In the genomic region with DNA sequence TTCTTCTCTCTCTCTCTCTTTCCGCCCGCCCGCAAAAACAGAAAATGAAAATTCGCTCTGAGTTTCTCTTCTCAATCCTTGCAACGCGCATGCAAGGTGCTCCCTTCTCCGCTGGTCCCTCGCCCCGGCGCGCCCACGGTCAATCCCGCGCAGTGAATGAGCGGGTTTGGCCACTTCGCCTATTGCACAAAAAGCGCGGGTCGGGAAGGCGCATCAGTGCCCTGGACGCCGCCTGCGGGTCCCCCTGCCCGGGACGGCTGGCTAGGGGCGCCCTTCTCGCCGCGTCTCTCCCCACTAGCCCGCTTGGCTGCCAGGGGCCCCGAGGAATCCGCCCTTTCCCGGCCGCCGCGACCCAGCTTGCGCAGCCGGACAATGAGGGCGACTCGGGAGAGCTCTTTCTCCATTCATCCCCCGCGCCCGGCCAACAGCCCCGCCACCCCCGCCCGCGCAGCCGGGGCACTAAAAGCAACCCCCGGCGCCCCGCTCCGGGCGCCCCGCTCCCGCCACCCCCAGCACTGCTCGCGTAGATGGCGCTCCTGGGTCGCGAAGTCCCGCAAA, we compare ENCODE assay signal across 9 cellular contexts. TPM values are rescaled to one million over a fixed set of nuclear protein-coding genes. Genes with fewer than 3 reads are reported as not detected.
DNase-seq lines count a peak whose midpoint lies in the region; ATAC-seq and TF ChIP-seq lines count a peak whose summit lies in the region.
"Had no signal": no experiment of that assay in that cellular context is flagged by ENCODE, and none has a peak within 500 bp of the region (broad histone marks: within the 10 kb centered on the region; RNA-seq: fewer than 3 reads in every experiment).

No MANE protein-coding gene starts in this region.

- H3K27me3 ChIP-seq in right lobe of liver (peaks cover 0 to 15% of the 10 kb centered on the region in 2 donors), tibial nerve (peaks cover 0 to 60% of the 10 kb centered on the region in 2 donors)

- H3K27ac ChIP-seq in right lobe of liver: no peak overlapping the region
- H3K27ac ChIP-seq in tibial nerve: no peak overlapping the region
- H3K27ac ChIP-seq: C4-2B had no signal

- H3K36me3 ChIP-seq in right lobe of liver (no peaks in the 10 kb centered on the region), tibial nerve (no peaks in the 10 kb centered on the region)

- peak overlapping the region in 2 of 3 donors; percentile 18 to 40 for H3K4me3 ChIP-seq in right lobe of liver
- peak overlapping the region; percentile 17 to 56 (median 42) for H3K4me3 ChIP-seq in tibial nerve

- peaks cover 0 to 14% (median 0%) of the 10 kb centered on the region in 4 donors for H3K4me1 ChIP-seq in right lobe of liver
- H3K4me1 ChIP-seq in tibial nerve: peaks cover 0 to 24% (median 7%) of the 10 kb centered on the region in 4 donors

- H3K4me1 Mint-ChIP-seq in activated CD4-positive, alpha-beta T cell treated with anti-CD3 and anti-CD28 coated beads for 36 hours: peaks cover 8% of the 10 kb centered on the region
- H3K4me1 Mint-ChIP-seq in chondrocyte (ENCODE audit: low read depth): peaks cover 9% of the 10 kb centered on the region

- TF ChIP-seq CTCF in chondrocyte (IDR thresholded peaks at IDR 0.05) (no peak), right lobe of liver (IDR thresholded peaks at IDR 0.05) (no peak), tibial nerve (IDR thresholded peaks at IDR 0.05) (no peak)

- TF ChIP-seq POLR2A in right lobe of liver (IDR thresholded peaks at IDR 0.05): no peak
- TF ChIP-seq POLR2A in tibial nerve (IDR thresholded peaks at IDR 0.05): no peak

- no peak for TF ChIP-seq EP300 in tibial nerve (IDR thresholded peaks at IDR 0.05)

- CTCF ChIA-PET in activated CD4-positive, alpha-beta T cell treated with anti-CD3 and anti-CD28 coated beads for 36 hours (lab: Charles Lee): no interaction called here

- POLR2A ChIA-PET in activated CD4-positive, alpha-beta T cell treated with anti-CD3 and anti-CD28 coated beads for 36 hours (lab: Charles Lee): no interaction called here

- no peaks in the 10 kb centered on the region for H3K36me3 Mint-ChIP-seq in activated CD4-positive, alpha-beta T cell treated with anti-CD3 and anti-CD28 coated beads for 36 hours (ENCODE audit: low read depth)
- peaks cover 6% of the 10 kb centered on the region for H3K36me3 Mint-ChIP-seq in chondrocyte (ENCODE audit: low read depth)

- intact Hi-C loops in activated CD4-positive, alpha-beta T cell treated with anti-CD3 and anti-CD28 coated beads for 36 hours (cut with DNase I, micrococcal nuclease): loop anchor here in 1 of 2 experiments (5.0 kb wide), 1 partner anchor 1945 kb away; no protein-coding TSS in a partner anchor
- intact Hi-C loops in right lobe of liver (cut with DNase I): no loop called here

- 3% methylated on average over 32 of the region's 61 CpGs for WGBS in right lobe of liver (ENCODE audit: insufficient coverage, low coverage, low lambda C conversion rate, missing lambda C conversion rate)
- WGBS in tibial nerve, 2 donors: 1 to 3% methylated on average over 27 to 58 of the region's 61 CpGs

- no peaks in the 10 kb centered on the region for H3K9me3 ChIP-seq in right lobe of liver
- H3K9me3 ChIP-seq in tibial nerve: no peaks in the 10 kb centered on the region

- no peak overlapping the region for H3K27ac Mint-ChIP-seq in activated CD4-positive, alpha-beta T cell treated with anti-CD3 and anti-CD28 coated beads for 36 hours
- no peak overlapping the region for H3K27ac Mint-ChIP-seq in chondrocyte (ENCODE audit: unreplicated experiment)

- DNase-seq in activated CD4-positive, alpha-beta T cell treated with anti-CD3 and anti-CD28 coated beads for 36 hours: peak; percentile 13
- DNase-seq in activated CD4-positive, alpha-beta T cell treated with anti-CD3 and anti-CD28 coated beads, Interleukin-2, amount 50 U/mL, for 1 hour: no peak
- no peak for DNase-seq in chondrocyte (ENCODE audit: low spot score)
- DNase-seq in right lobe of liver: no peak
- DNase-seq in tibial nerve (ENCODE audit: low spot score in 2 of 2): no peak
- no peak for DNase-seq in NCI-H187 (lab: John Stamatoyannopoulos, UW)
- no peak for DNase-seq in SW 1271 (lab: John Stamatoyannopoulos, UW)
- DNase-seq in pons (ENCODE audit: low spot score): no peak

- ATAC-seq in activated CD4-positive, alpha-beta T cell treated with anti-CD3 and anti-CD28 coated beads for 36 hours: no peak
- peak in 1 of 4 donors; percentile 17 for ATAC-seq in right lobe of liver

- peak overlapping the region; percentile 44 for H3K4me3 Mint-ChIP-seq in activated CD4-positive, alpha-beta T cell treated with anti-CD3 and anti-CD28 coated beads for 36 hours
- H3K4me3 Mint-ChIP-seq in chondrocyte (ENCODE audit: unreplicated experiment): peak overlapping the region; percentile 76

- H3K9me3 Mint-ChIP-seq in activated CD4-positive, alpha-beta T cell treated with anti-CD3 and anti-CD28 coated beads for 36 hours (ENCODE audit: low read depth): no peaks in the 10 kb centered on the region
- H3K9me3 Mint-ChIP-seq in chondrocyte (ENCODE audit: low read depth): peaks cover 8% of the 10 kb centered on the region

- H3K27me3 Mint-ChIP-seq in activated CD4-positive, alpha-beta T cell treated with anti-CD3 and anti-CD28 coated beads for 36 hours: peaks cover 33% of the 10 kb centered on the region
- H3K27me3 Mint-ChIP-seq in chondrocyte (ENCODE audit: low read depth): peaks cover 20% of the 10 kb centered on the region

RNA-seq across cellular contexts. Expression of gene LAMA1, which starts 0.7 kb away (rescaled TPM):
- total RNA-seq in activated CD4-positive, alpha-beta T cell treated with anti-CD3 and anti-CD28 coated beads for 36 hours: not detected
- total RNA-seq in chondrocyte (2.3 to 3.9 TPM (median 2.5 TPM) in 3 replicates), right lobe of liver (under 1 TPM; 0.06 to 0.56 (median 0.29) TPM), tibial nerve (1 to 10 TPM; 1.2 to 3.0 (median 1.9) TPM)
